In genomic region chr11:79481795-79482194, GRCh38 we compare ENCODE assay signal across 14 cellular contexts. TPM values are rescaled to one million over a fixed set of nuclear protein-coding genes. Genes with fewer than 3 reads are reported as not detected.
A peak's percentile ranks its signal among the peaks of the same experiment; 100 is the strongest.
DNase-seq lines count a peak whose midpoint lies in the region; ATAC-seq lines count a peak whose summit lies in the region.
"Had no signal": no experiment of that assay in that cellular context is flagged by ENCODE, and none has a peak within 500 bp of the region (broad histone marks: within the 10 kb centered on the region; RNA-seq: fewer than 3 reads in every experiment).

No MANE protein-coding gene starts in this region.

- ATAC-seq in GM18499 (IDR thresholded peaks at IDR 0.05; ENCODE audit: insufficient read depth, unreplicated experiment) (peak; percentile 35), GM21367 (IDR thresholded peaks at IDR 0.05; ENCODE audit: unreplicated experiment) (peak; percentile 42), HG02981 (IDR thresholded peaks at IDR 0.05; ENCODE audit: unreplicated experiment) (peak; percentile 48)
- ATAC-seq: right cardiac atrium had no signal

- H3K36me3 Mint-ChIP-seq in activated T-helper 1 cell treated with anti-CD3 and anti-CD28 coated beads, Interleukin-12 subunit alpha, Interleukin-12 subunit beta, Interleukin-2, Interleukin-4 antibody, amounts not matched to agents 30 ng/mL and 10 ng/mL and 1 ng/mL, durations not matched to agents 14 hours and 24 hours and 36 hours (ENCODE audit: low read depth) = no peaks in the 10 kb centered on the region
- H3K36me3 Mint-ChIP-seq: activated CD4-positive, alpha-beta memory T cell treated with anti-CD3 and anti-CD28 coated beads for 36 hours; activated naive CD8-positive, alpha-beta T cell had no signal

- peaks cover 8% of the 10 kb centered on the region for H3K4me1 Mint-ChIP-seq in activated T-helper 1 cell treated with anti-CD3 and anti-CD28 coated beads, Interleukin-12 subunit alpha, Interleukin-12 subunit beta, Interleukin-2, Interleukin-4 antibody, amounts not matched to agents 30 ng/mL and 10 ng/mL and 1 ng/mL, durations not matched to agents 14 hours and 24 hours and 36 hours (ENCODE audit: low read depth)

- no peak overlapping the region for H3K4me3 Mint-ChIP-seq in activated T-helper 1 cell treated with anti-CD3 and anti-CD28 coated beads, Interleukin-12 subunit alpha, Interleukin-12 subunit beta, Interleukin-2, Interleukin-4 antibody, amounts not matched to agents 30 ng/mL and 10 ng/mL and 1 ng/mL, durations not matched to agents 14 hours and 24 hours and 36 hours
- H3K4me3 Mint-ChIP-seq: activated CD4-positive, alpha-beta memory T cell treated with anti-CD3 and anti-CD28 coated beads for 36 hours; activated naive CD8-positive, alpha-beta T cell; T-helper 1 cell treated with Interleukin-12 subunit alpha and Interleukin-12 subunit beta and Interleukin-4 antibody, amounts not matched to agents 30 μg/mL and 1 μg/mL, for 36 hours had no signal

- peak; percentile 69 for DNase-seq in MV-4-11 (lab: John Stamatoyannopoulos, UW)
- no peak for DNase-seq in NCI-H345 (lab: John Stamatoyannopoulos, UW)
- no peak for DNase-seq in AG08396 (ENCODE audit: low spot score)
- no peak for DNase-seq in activated CD8-positive, alpha-beta memory T cell treated with anti-CD3 and anti-CD28 coated beads, Interleukin-2, amount 50 U/mL, for 4 hours
- DNase-seq in activated T-helper 1 cell treated with anti-CD3 and anti-CD28 coated beads, Interleukin-12 subunit alpha, Interleukin-12 subunit beta, Interleukin-2, Interleukin-4 antibody, amounts not matched to agents 30 ng/mL and 10 ng/mL and 1 ng/mL, durations not matched to agents 14 hours and 24 hours and 36 hours (ENCODE audit: low spot score) = no peak
- DNase-seq: activated CD4-positive, alpha-beta memory T cell treated with anti-CD3 and anti-CD28 coated beads for 36 hours; NCI-H1436 treated with DMSO at 0.1 percent for 48 hours; NK-92 treated with Interleukin-12 subunit alpha and Interleukin-12 subunit beta, amount 100 ng/mL, for 24 hours; right cardiac atrium had no signal

- H3K27me3 Mint-ChIP-seq in activated T-helper 1 cell treated with anti-CD3 and anti-CD28 coated beads, Interleukin-12 subunit alpha, Interleukin-12 subunit beta, Interleukin-2, Interleukin-4 antibody, amounts not matched to agents 30 ng/mL and 10 ng/mL and 1 ng/mL, durations not matched to agents 14 hours and 24 hours and 36 hours (ENCODE audit: insufficient read depth) = peaks cover 2% of the 10 kb centered on the region
- H3K27me3 Mint-ChIP-seq: activated naive CD8-positive, alpha-beta T cell had no signal

- H3K9me3 Mint-ChIP-seq in activated T-helper 1 cell treated with anti-CD3 and anti-CD28 coated beads, Interleukin-12 subunit alpha, Interleukin-12 subunit beta, Interleukin-2, Interleukin-4 antibody, amounts not matched to agents 30 ng/mL and 10 ng/mL and 1 ng/mL, durations not matched to agents 14 hours and 24 hours and 36 hours = no peaks in the 10 kb centered on the region
- H3K9me3 Mint-ChIP-seq: activated CD4-positive, alpha-beta memory T cell treated with anti-CD3 and anti-CD28 coated beads for 36 hours; T-helper 1 cell treated with Interleukin-12 subunit alpha and Interleukin-12 subunit beta and Interleukin-4 antibody, amounts not matched to agents 30 μg/mL and 1 μg/mL, for 36 hours had no signal

- intact Hi-C loops in activated T-helper 1 cell treated with anti-CD3 and anti-CD28 coated beads, Interleukin-12 subunit alpha, Interleukin-12 subunit beta, Interleukin-2, Interleukin-4 antibody, amounts not matched to agents 30 ng/mL and 10 ng/mL and 1 ng/mL, durations not matched to agents 14 hours and 24 hours and 36 hours (cut with micrococcal nuclease) = no loop called here

- H3K27ac Mint-ChIP-seq in activated T-helper 1 cell treated with anti-CD3 and anti-CD28 coated beads, Interleukin-12 subunit alpha, Interleukin-12 subunit beta, Interleukin-2, Interleukin-4 antibody, amounts not matched to agents 30 ng/mL and 10 ng/mL and 1 ng/mL, durations not matched to agents 14 hours and 24 hours and 36 hours = no peak overlapping the region
- H3K27ac Mint-ChIP-seq: activated CD4-positive, alpha-beta memory T cell treated with anti-CD3 and anti-CD28 coated beads for 36 hours; activated naive CD8-positive, alpha-beta T cell; T-helper 1 cell treated with Interleukin-12 subunit alpha and Interleukin-12 subunit beta and Interleukin-4 antibody, amounts not matched to agents 30 μg/mL and 1 μg/mL, for 36 hours had no signal

RNA-seq across cellular contexts. Expression of gene TENM4, which starts 41.0 kb away (rescaled TPM):
- total RNA-seq in activated T-helper 1 cell treated with anti-CD3 and anti-CD28 coated beads, Interleukin-12 subunit alpha, Interleukin-12 subunit beta, Interleukin-2, Interleukin-4 antibody, amounts not matched to agents 30 ng/mL and 10 ng/mL and 1 ng/mL, durations not matched to agents 14 hours and 24 hours and 36 hours = 0.03 TPM in 1 of 2 replicates, not detected in the other
- total RNA-seq: activated CD4-positive, alpha-beta memory T cell treated with anti-CD3 and anti-CD28 coated beads for 36 hours had no signal
